In the genomic region with DNA sequence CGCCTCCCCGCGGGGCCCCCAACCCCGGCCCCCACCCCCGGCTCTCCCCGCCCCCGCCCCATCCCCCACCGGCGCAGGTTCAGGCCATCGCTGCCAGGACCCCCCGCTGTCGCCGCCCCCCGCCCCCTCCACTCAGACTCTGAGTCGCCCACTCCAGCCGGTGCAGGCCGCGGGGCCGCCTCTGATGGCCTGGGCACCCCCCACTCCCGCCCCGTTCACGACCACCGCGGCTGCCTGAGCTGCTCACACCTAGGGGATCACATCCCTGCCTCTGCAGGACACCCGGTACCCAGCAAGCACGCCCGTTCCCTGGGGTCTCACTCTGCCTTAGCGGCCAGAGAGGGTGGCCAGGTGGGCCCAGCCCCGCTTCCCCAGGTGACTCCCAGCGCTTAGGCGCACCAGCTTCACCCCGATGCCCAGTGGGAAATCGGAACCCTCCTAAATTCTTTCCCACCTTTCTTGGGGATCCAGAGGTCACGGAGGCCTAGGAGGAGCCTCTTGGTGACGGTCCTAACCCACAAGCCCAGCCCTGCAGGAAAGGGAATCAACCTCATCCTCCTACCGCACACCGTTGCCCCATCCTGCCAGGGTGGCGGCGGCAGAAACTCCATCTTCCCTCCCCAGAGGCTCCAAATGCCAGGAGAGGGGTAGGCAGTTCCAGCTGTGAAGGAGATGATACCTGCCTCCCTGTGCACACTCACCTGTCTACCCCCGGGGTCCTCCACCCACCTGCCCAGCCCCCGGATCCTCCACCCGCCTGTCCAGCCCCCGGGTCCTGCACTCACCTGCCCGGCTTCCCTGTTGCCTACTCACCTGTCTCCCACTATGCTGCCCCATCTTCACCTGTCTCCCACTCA, we compare ENCODE assay signal across 10 cellular contexts. TPM values are rescaled to one million over a fixed set of nuclear protein-coding genes. Genes with fewer than 3 reads are reported as not detected.
A peak's percentile ranks its signal among the peaks of the same experiment; 100 is the strongest.
DNase-seq lines count a peak whose midpoint lies in the region; ATAC-seq lines count a peak whose summit lies in the region.
"Had no signal": no experiment of that assay in that cellular context is flagged by ENCODE, and none has a peak within 500 bp of the region (broad histone marks: within the 10 kb centered on the region; RNA-seq: fewer than 3 reads in every experiment).

No MANE protein-coding gene starts in this region.

- H3K36me3 ChIP-seq in iPS-20b (ENCODE audit: insufficient read depth, low read depth, low read length): peaks cover 18% of the 10 kb centered on the region; the same call in 1 of the 2 replicates

- H3K4me3 ChIP-seq in iPS-20b (ENCODE audit: low read length): peak overlapping the region; percentile 58

- H3K27me3 ChIP-seq in iPS-20b (ENCODE audit: insufficient read depth, low read length): no peaks in the 10 kb centered on the region

- H3K27ac ChIP-seq in iPS-20b (ENCODE audit: low read length): no peak overlapping the region

- intact Hi-C loops in activated CD4-positive, alpha-beta T cell treated with anti-CD3 and anti-CD28 coated beads for 36 hours (cut with DNase I, micrococcal nuclease): no loop called here
- intact Hi-C loops in activated T-helper 2 cell treated with anti-CD3 and anti-CD28 coated beads, Interferon-gamma antibody, Interleukin-2, Interleukin-4, amounts not matched to agents 10 μg/mL and 5 μg/mL and 100 μg/mL, durations not matched to agents 14 hours and 24 hours and 36 hours (cut with micrococcal nuclease): no loop called here

- peak overlapping the region; percentile 53 for H3K27ac Mint-ChIP-seq in activated CD4-positive, alpha-beta T cell treated with anti-CD3 and anti-CD28 coated beads for 36 hours
- no peak overlapping the region for H3K27ac Mint-ChIP-seq in activated T-helper 2 cell treated with anti-CD3 and anti-CD28 coated beads, Interferon-gamma antibody, Interleukin-2, Interleukin-4, amounts not matched to agents 10 μg/mL and 5 μg/mL and 100 μg/mL, durations not matched to agents 14 hours and 24 hours and 36 hours
- no peak overlapping the region for H3K27ac Mint-ChIP-seq in stimulated activated effector memory CD8-positive, alpha-beta T cell treated with anti-CD3 and anti-CD28 coated beads, Interleukin-12 subunit alpha, Interleukin-12 subunit beta, amount 100 ng/mL, for 72 hours

- CTCF ChIA-PET in activated CD4-positive, alpha-beta T cell treated with anti-CD3 and anti-CD28 coated beads for 36 hours (lab: Charles Lee): no interaction called here

- H3K4me1 Mint-ChIP-seq in activated CD4-positive, alpha-beta T cell treated with anti-CD3 and anti-CD28 coated beads for 36 hours: peaks cover 6% of the 10 kb centered on the region
- H3K4me1 Mint-ChIP-seq in activated T-helper 2 cell treated with anti-CD3 and anti-CD28 coated beads, Interferon-gamma antibody, Interleukin-2, Interleukin-4, amounts not matched to agents 10 μg/mL and 5 μg/mL and 100 μg/mL, durations not matched to agents 14 hours and 24 hours and 36 hours (ENCODE audit: low read depth): no peaks in the 10 kb centered on the region
- H3K4me1 Mint-ChIP-seq in stimulated activated effector memory CD8-positive, alpha-beta T cell treated with anti-CD3 and anti-CD28 coated beads, Interleukin-12 subunit alpha, Interleukin-12 subunit beta, amount 100 ng/mL, for 72 hours: peaks cover 20% of the 10 kb centered on the region

- H3K4me1 ChIP-seq in iPS-20b (ENCODE audit: insufficient read depth, low read length): no peaks in the 10 kb centered on the region; the same call in 1 of the 2 replicates

- H3K9me3 Mint-ChIP-seq in activated CD4-positive, alpha-beta T cell treated with anti-CD3 and anti-CD28 coated beads for 36 hours (ENCODE audit: low read depth): no peaks in the 10 kb centered on the region
- H3K9me3 Mint-ChIP-seq in activated T-helper 2 cell treated with anti-CD3 and anti-CD28 coated beads, Interferon-gamma antibody, Interleukin-2, Interleukin-4, amounts not matched to agents 10 μg/mL and 5 μg/mL and 100 μg/mL, durations not matched to agents 14 hours and 24 hours and 36 hours: no peaks in the 10 kb centered on the region
- no peaks in the 10 kb centered on the region for H3K9me3 Mint-ChIP-seq in stimulated activated effector memory CD8-positive, alpha-beta T cell treated with anti-CD3 and anti-CD28 coated beads, Interleukin-12 subunit alpha, Interleukin-12 subunit beta, amount 100 ng/mL, for 72 hours

- no peaks in the 10 kb centered on the region for H3K27me3 Mint-ChIP-seq in activated CD4-positive, alpha-beta T cell treated with anti-CD3 and anti-CD28 coated beads for 36 hours
- H3K27me3 Mint-ChIP-seq in activated T-helper 2 cell treated with anti-CD3 and anti-CD28 coated beads, Interferon-gamma antibody, Interleukin-2, Interleukin-4, amounts not matched to agents 10 μg/mL and 5 μg/mL and 100 μg/mL, durations not matched to agents 14 hours and 24 hours and 36 hours (ENCODE audit: low read depth): peaks cover 7% of the 10 kb centered on the region

- peak overlapping the region; percentile 56; the same call in 1 of the 2 replicates for H3K9ac ChIP-seq in iPS-20b (ENCODE audit: low read depth, low read length)

- no peak for ATAC-seq in activated CD4-positive, alpha-beta T cell treated with anti-CD3 and anti-CD28 coated beads for 36 hours
- no peak for ATAC-seq in stimulated activated effector memory CD8-positive, alpha-beta T cell treated with anti-CD3 and anti-CD28 coated beads, Interleukin-12 subunit alpha, Interleukin-12 subunit beta, amount 100 ng/mL, for 72 hours
- no peak for ATAC-seq in GM21529 (IDR thresholded peaks at IDR 0.05; ENCODE audit: unreplicated experiment)

- no peak for DNase-seq in activated CD4-positive, alpha-beta T cell treated with anti-CD3 and anti-CD28 coated beads for 36 hours
- DNase-seq in activated CD4-positive, alpha-beta T cell treated with anti-CD3 and anti-CD28 coated beads, Interleukin-2, amount 50 U/mL, for 1 hour: no peak
- no peak for DNase-seq in activated T-helper 2 cell treated with anti-CD3 and anti-CD28 coated beads, Interferon-gamma antibody, Interleukin-2, Interleukin-4, amounts not matched to agents 10 μg/mL and 5 μg/mL and 100 μg/mL, durations not matched to agents 14 hours and 24 hours and 36 hours (ENCODE audit: low spot score)
- DNase-seq in stimulated activated effector memory CD8-positive, alpha-beta T cell treated with anti-CD3 and anti-CD28 coated beads, Interleukin-12 subunit alpha, Interleukin-12 subunit beta, amount 100 ng/mL, for 72 hours (ENCODE audit: low spot score in 2 of 2): no peak
- no peak for DNase-seq in NCI-H146 treated with DMSO at 0.1 percent for 48 hours (lab: John Stamatoyannopoulos, UW; ENCODE audit: unreplicated experiment)
- no peak for DNase-seq in NCI-H187 (lab: John Stamatoyannopoulos, UW)
- DNase-seq: GOT3, NCI-H510A treated with DMSO at 0.1 percent for 48 hours had no signal

- POLR2A ChIA-PET in activated CD4-positive, alpha-beta T cell treated with anti-CD3 and anti-CD28 coated beads for 36 hours (lab: Charles Lee): no interaction called here

- H3K36me3 Mint-ChIP-seq in activated CD4-positive, alpha-beta T cell treated with anti-CD3 and anti-CD28 coated beads for 36 hours (ENCODE audit: low read depth): peaks cover 12% of the 10 kb centered on the region
- peaks cover 15% of the 10 kb centered on the region for H3K36me3 Mint-ChIP-seq in activated T-helper 2 cell treated with anti-CD3 and anti-CD28 coated beads, Interferon-gamma antibody, Interleukin-2, Interleukin-4, amounts not matched to agents 10 μg/mL and 5 μg/mL and 100 μg/mL, durations not matched to agents 14 hours and 24 hours and 36 hours (ENCODE audit: low read depth)
- H3K36me3 Mint-ChIP-seq in stimulated activated effector memory CD8-positive, alpha-beta T cell treated with anti-CD3 and anti-CD28 coated beads, Interleukin-12 subunit alpha, Interleukin-12 subunit beta, amount 100 ng/mL, for 72 hours: no peaks in the 10 kb centered on the region

- H3K4me3 Mint-ChIP-seq in activated CD4-positive, alpha-beta T cell treated with anti-CD3 and anti-CD28 coated beads for 36 hours: peak overlapping the region; percentile 46
- peak overlapping the region; percentile 35 for H3K4me3 Mint-ChIP-seq in activated T-helper 2 cell treated with anti-CD3 and anti-CD28 coated beads, Interferon-gamma antibody, Interleukin-2, Interleukin-4, amounts not matched to agents 10 μg/mL and 5 μg/mL and 100 μg/mL, durations not matched to agents 14 hours and 24 hours and 36 hours (ENCODE audit: low read depth)
- peak overlapping the region; percentile 38 for H3K4me3 Mint-ChIP-seq in stimulated activated effector memory CD8-positive, alpha-beta T cell treated with anti-CD3 and anti-CD28 coated beads, Interleukin-12 subunit alpha, Interleukin-12 subunit beta, amount 100 ng/mL, for 72 hours

- H3K9me3 ChIP-seq in iPS-20b (ENCODE audit: insufficient read depth, low read depth, low read length): no peaks in the 10 kb centered on the region

RNA-seq across cellular contexts. Expression of gene DNAAF5, which starts 13.7 kb away (rescaled TPM):
- total RNA-seq in activated CD4-positive, alpha-beta T cell treated with anti-CD3 and anti-CD28 coated beads for 36 hours: 10 to 100 TPM; 31.5 to 37.2 TPM
- 41.5 and 41.7 TPM in 2 replicates for total RNA-seq in activated T-helper 2 cell treated with anti-CD3 and anti-CD28 coated beads, Interferon-gamma antibody, Interleukin-2, Interleukin-4, amounts not matched to agents 10 μg/mL and 5 μg/mL and 100 μg/mL, durations not matched to agents 14 hours and 24 hours and 36 hours

RNA-seq across cellular contexts. Expression of gene PRKAR1B, which starts 14.3 kb away (rescaled TPM):
- total RNA-seq in activated CD4-positive, alpha-beta T cell treated with anti-CD3 and anti-CD28 coated beads for 36 hours: 10 to 100 TPM; 37.0 to 41.0 TPM
- total RNA-seq in activated T-helper 2 cell treated with anti-CD3 and anti-CD28 coated beads, Interferon-gamma antibody, Interleukin-2, Interleukin-4, amounts not matched to agents 10 μg/mL and 5 μg/mL and 100 μg/mL, durations not matched to agents 14 hours and 24 hours and 36 hours: 31.5 and 38.9 TPM in 2 replicates
